Comparison of ENCODE assay signal across 11 cellular contexts in genomic region chr11:130737866-130738431, GRCh38.
DNase-seq lines count a peak whose midpoint lies in the region; ATAC-seq and TF ChIP-seq lines count a peak whose summit lies in the region.
"Had no signal": no experiment of that assay in that cellular context is flagged by ENCODE, and none has a peak within 500 bp of the region (broad histone marks: within the 10 kb centered on the region; RNA-seq: fewer than 3 reads in every experiment).

No MANE protein-coding gene starts in this region.

- no peaks in the 10 kb centered on the region for H3K27me3 Mint-ChIP-seq in nephron (ENCODE audit: low read depth)
- H3K27me3 Mint-ChIP-seq in activated T-cell treated with anti-CD3 and anti-CD28 coated beads, Interleukin-2, amount 50 U/mL, for 24 hours = no peaks in the 10 kb centered on the region

- DNase-seq in AG04449 (ENCODE audit: low read depth, low spot score) (peak; percentile 57), NCI-H1105 (lab: John Stamatoyannopoulos, UW) (peak; percentile 93), NCI-H2171 treated with DMSO at 0.1 percent for 48 hours (lab: John Stamatoyannopoulos, UW) (no peak), medulla oblongata (ENCODE audit: extremely low spot score) (no peak)
- DNase-seq in effector CD8-positive, alpha-beta T cell (lab: John Stamatoyannopoulos, UW) = no peak
- DNase-seq in activated T-cell treated with anti-CD3 and anti-CD28 coated beads, Interleukin-2, amount 50 U/mL, for 24 hours = no peak
- DNase-seq: activated gamma-delta T cell; MG63; stimulated activated CD4-positive, alpha-beta T cell treated with anti-CD3 and anti-CD28 coated beads, Interleukin-1b, Interleukin-23, amount 100 ng/mL, for 48 hours had no signal

- H3K4me1 Mint-ChIP-seq in nephron = peaks cover 33% of the 10 kb centered on the region
- H3K4me1 Mint-ChIP-seq in activated T-cell treated with anti-CD3 and anti-CD28 coated beads, Interleukin-2, amount 50 U/mL, for 24 hours (ENCODE audit: low read depth) = no peaks in the 10 kb centered on the region

- no peak for TF ChIP-seq CTCF in AG04449 (IDR thresholded peaks at IDR 0.05; ENCODE audit: insufficient read depth, low read length, missing control alignments)
- TF ChIP-seq CTCF in nephron (IDR thresholded peaks at IDR 0.05; ENCODE audit: unreplicated experiment in 3 of 3) = no peak

- POLR2A ChIA-PET in AG04449 (lab: Yijun Ruan, JAX) = interaction anchor here (0.6 to 1.3 kb wide), 4 partner anchors 10 to 41 kb away, joined by 3 to 6 read pairs (median 4); no protein-coding TSS in a partner anchor

- CTCF ChIA-PET in AG04449 (lab: Yijun Ruan, JAX) = interaction anchor here (0.7 to 2.3 kb wide), 6 partner anchors 9 to 303 kb away, joined by 3 to 6 read pairs (median 4); no protein-coding TSS in a partner anchor

- peaks cover 59% of the 10 kb centered on the region for H3K9me3 Mint-ChIP-seq in nephron
- H3K9me3 Mint-ChIP-seq in activated T-cell treated with anti-CD3 and anti-CD28 coated beads, Interleukin-2, amount 50 U/mL, for 24 hours = peaks cover 22% of the 10 kb centered on the region

- peak; percentile 84 for ATAC-seq in esophagus mucosa

- peak overlapping the region; percentile 38 for H3K4me3 ChIP-seq in AG04449 (ENCODE audit: low read depth, low read length)
- H3K4me3 ChIP-seq: MG63 had no signal

- H3K27ac Mint-ChIP-seq in nephron = peak overlapping the region; percentile 97
- no peak overlapping the region for H3K27ac Mint-ChIP-seq in activated T-cell treated with anti-CD3 and anti-CD28 coated beads, Interleukin-2, amount 50 U/mL, for 24 hours

- peak overlapping the region; percentile 50 to 57 (median 50) for H3K4me3 Mint-ChIP-seq in nephron
- H3K4me3 Mint-ChIP-seq in activated T-cell treated with anti-CD3 and anti-CD28 coated beads, Interleukin-2, amount 50 U/mL, for 24 hours = no peak overlapping the region

- peaks cover 20% of the 10 kb centered on the region for H3K36me3 Mint-ChIP-seq in nephron (ENCODE audit: low read depth)
- no peaks in the 10 kb centered on the region for H3K36me3 Mint-ChIP-seq in activated T-cell treated with anti-CD3 and anti-CD28 coated beads, Interleukin-2, amount 50 U/mL, for 24 hours (ENCODE audit: low read depth)

Comparison
In these comparisons a context has a peak if more than half of its experiments do, and no peak if none do; other contexts are left out.
1. DNase-seq: peak in AG04449 (single experiment) and NCI-H1105 (single experiment); none in effector CD8-positive, alpha-beta T cell (single experiment), NCI-H2171 treated with DMSO at 0.1 percent for 48 hours (single experiment), medulla oblongata (single experiment) and activated T-cell treated with anti-CD3 and anti-CD28 coated beads, Interleukin-2, amount 50 U/mL, for 24 hours (single experiment).